8 cellular contexts compared by ENCODE assay signal in the genomic region with DNA sequence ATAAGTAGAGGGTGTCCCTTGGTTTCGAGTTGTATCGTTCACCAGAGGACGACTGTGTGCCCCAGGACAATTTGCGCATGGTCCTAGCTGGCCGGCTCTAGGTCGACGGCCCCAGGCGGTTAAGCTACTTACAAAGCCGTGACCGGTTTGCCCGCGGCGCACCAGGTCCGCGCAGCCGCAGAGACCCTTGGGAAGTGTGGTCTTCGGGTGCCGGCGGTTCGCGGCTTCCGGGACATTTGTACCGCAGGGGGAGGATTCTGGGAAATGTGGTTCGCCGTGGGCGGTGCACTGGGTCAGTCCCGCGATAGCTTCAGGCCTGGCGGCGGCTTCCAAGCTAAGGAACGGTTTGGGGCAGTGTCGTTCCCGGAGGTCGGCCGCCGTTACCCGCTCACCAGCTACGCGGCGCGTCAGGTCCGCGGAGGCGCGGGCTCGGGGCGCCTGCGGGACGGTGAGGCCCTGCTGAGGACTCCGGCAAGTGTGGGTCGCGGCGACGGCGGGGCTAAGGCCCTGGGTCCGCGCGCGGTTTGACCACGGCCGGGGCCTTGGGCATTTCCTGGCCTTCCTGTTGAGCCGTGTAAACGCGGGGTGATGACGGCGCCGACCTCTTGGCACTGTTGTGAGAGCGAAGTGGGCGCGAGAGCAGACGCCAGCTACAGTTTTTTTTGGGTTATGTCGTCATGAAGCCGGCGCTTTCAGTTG. TPM values are rescaled to one million over a fixed set of nuclear protein-coding genes. Genes with fewer than 3 reads are reported as not detected.
DNase-seq lines count a peak whose midpoint lies in the region; ATAC-seq and TF ChIP-seq lines count a peak whose summit lies in the region.

Gene ZNF302 (plus strand): TSS at position 293 of the 699 bp plus-strand sequence. CDS start 1,127 bp downstream, outside the sequence.

- no peak for TF ChIP-seq CTCF in GM13977 (IDR thresholded peaks at IDR 0.05; ENCODE audit: extremely low read depth, insufficient read depth, missing control alignments)
- TF ChIP-seq CTCF in uterus (IDR thresholded peaks at IDR 0.05) = peak in 2 of 4 experiments; percentile 13 to 14

- TF ChIP-seq POLR2A in uterus (IDR thresholded peaks at IDR 0.05) = peak; percentile 47 to 84

- ATAC-seq in HG02852 (IDR thresholded peaks at IDR 0.05; ENCODE audit: unreplicated experiment) (peak; percentile 89), left ventricle myocardium superior (peak; percentile 99)

- H3K27ac ChIP-seq in angular gyrus (ENCODE audit: low read depth, low read length) = peak within 1 kb of the TSS; percentile 87
- peak within 1 kb of the TSS; percentile 92 to 99 for H3K27ac ChIP-seq in uterus

- H3K36me3 ChIP-seq in uterus = no peaks in the 10 kb centered on the region

- in situ Hi-C loops in GM13977 (cut with MboI; ENCODE audit: low pct_unique_long_range_greater_than_20kb, low sequenced_read_pairs, unreplicated experiment) = no loop called here

- intact Hi-C loops in left ventricle myocardium superior (cut with micrococcal nuclease) = no loop called here
- intact Hi-C loops in uterus (cut with DNase I; ENCODE audit: low total_unique reads) = no loop called here

- peak within 1 kb of the TSS; percentile 79 to 93 for H3K4me3 ChIP-seq in uterus

- no peaks in the 10 kb centered on the region for H3K4me1 ChIP-seq in uterus

- peak; percentile 90 for DNase-seq in GM13977 (ENCODE audit: low spot score)
- peak; percentile 94 for DNase-seq in NCI-H146 treated with DMSO at 0.1 percent for 48 hours (lab: John Stamatoyannopoulos, UW; ENCODE audit: unreplicated experiment)
- DNase-seq in T-helper 2 cell = peak; percentile 77 to 98 (median 91)
- peak; percentile 98 for DNase-seq in left ventricle myocardium superior
- DNase-seq in pulmonary artery endothelial cell (ENCODE audit: low read depth, low spot score) = peak; percentile 95
- peak; percentile 95 to 96 for DNase-seq in uterus

- H3K9me3 ChIP-seq in uterus = peaks cover 0 to 13% of the 10 kb centered on the region in 2 donors

- H3K27me3 ChIP-seq in uterus = no peaks in the 10 kb centered on the region

RNA-seq across cellular contexts. Expression of gene ZNF302, which starts in this region (rescaled TPM):
- 40.2 TPM for total RNA-seq in left ventricle myocardium superior
- 10.2 and 15.1 TPM in 2 replicates for total RNA-seq in pulmonary artery endothelial cell
- total RNA-seq in uterus = 10 to 100 TPM; 23.5 to 80.3 (median 39.7) TPM

Comparison
In these comparisons a context has a peak if more than half of its experiments do, and no peak if none do; other contexts are left out.
1. Peak in every context shown above with its lines: DNase-seq, ATAC-seq, H3K4me3 ChIP-seq and H3K27ac ChIP-seq.